26 cellular contexts compared by ENCODE assay signal in genomic region chr7:118452128-118452527, GRCh38.
"Had no signal": no experiment of that assay in that cellular context is flagged by ENCODE, and none has a peak within 500 bp of the region (broad histone marks: within the 10 kb centered on the region; RNA-seq: fewer than 3 reads in every experiment).

No MANE protein-coding gene starts in this region.

- H3K27me3 Mint-ChIP-seq: stimulated activated memory B cell treated with anti-CD40 and anti-IgM and Interleukin-4, amounts not matched to agents 10 μg/mL and 1 μg/mL and 100 μg/mL, for 72 hours; stimulated activated naive CD8-positive, alpha-beta T cell treated with anti-CD3 and anti-CD28 coated beads, Interleukin-15, amount 100 ng/mL, for 72 hours; type B pancreatic cell had no signal

- H3K4me1 Mint-ChIP-seq: immature natural killer cell; naive thymus-derived CD8-positive, alpha-beta T cell; nephron progenitor cell; neural progenitor cell; stimulated activated memory B cell treated with anti-CD40 and anti-IgM and Interleukin-4, amounts not matched to agents 10 μg/mL and 1 μg/mL and 100 μg/mL, for 72 hours; stimulated activated naive CD8-positive, alpha-beta T cell treated with anti-CD3 and anti-CD28 coated beads, Interleukin-15, amount 100 ng/mL, for 72 hours had no signal

- ATAC-seq: left cardiac atrium; left lung; lower lobe of right lung; naive thymus-derived CD8-positive, alpha-beta T cell; psoas muscle; right lobe of liver; stimulated activated memory B cell treated with anti-CD40 and anti-IgM and Interleukin-4, amounts not matched to agents 10 μg/mL and 1 μg/mL and 100 μg/mL, for 72 hours; stimulated activated naive CD8-positive, alpha-beta T cell treated with anti-CD3 and anti-CD28 coated beads, Interleukin-15, amount 100 ng/mL, for 72 hours had no signal

- H3K4me3 ChIP-seq: left lung, lower lobe of right lung, neural progenitor cell, psoas muscle, right atrium auricular region, right lobe of liver, smooth muscle cell, tibial nerve, uterus had no signal

- H3K4me3 Mint-ChIP-seq: immature natural killer cell; naive thymus-derived CD8-positive, alpha-beta T cell; nephron progenitor cell; neural progenitor cell; stimulated activated memory B cell treated with anti-CD40 and anti-IgM and Interleukin-4, amounts not matched to agents 10 μg/mL and 1 μg/mL and 100 μg/mL, for 72 hours; stimulated activated naive CD8-positive, alpha-beta T cell treated with anti-CD3 and anti-CD28 coated beads, Interleukin-15, amount 100 ng/mL, for 72 hours; type B pancreatic cell had no signal

- H3K9me3 Mint-ChIP-seq: nephron progenitor cell; neural progenitor cell; stimulated activated memory B cell treated with anti-CD40 and anti-IgM and Interleukin-4, amounts not matched to agents 10 μg/mL and 1 μg/mL and 100 μg/mL, for 72 hours had no signal

- DNase-seq: hypothalamus; immature natural killer cell; left cardiac atrium; left lung; lower lobe of right lung; mammary epithelial cell; mesenchymal stem cell; naive thymus-derived CD8-positive, alpha-beta T cell; nephron progenitor cell; occipital lobe; psoas muscle; right lobe of liver; stimulated activated CD4-positive, alpha-beta T cell treated with anti-CD3 and anti-CD28 coated beads, Interleukin-1b, Interleukin-23, amount 100 ng/mL, for 48 hours; stimulated activated CD4-positive, alpha-beta T cell treated with anti-CD3 and anti-CD28 coated beads, Interleukin-2, amount 100 ng/mL, for 48 hours; stimulated activated CD4-positive, alpha-beta T cell treated with anti-CD3 and anti-CD28 coated beads, Interleukin-4, amount 100 ng/mL, for 4 hours; stimulated activated CD8-positive, alpha-beta memory T cell treated with anti-CD3 and anti-CD28 coated beads, Interleukin-4, amount 100 ng/mL, for 48 hours; stimulated activated naive CD4-positive, alpha-beta T cell treated with Interleukin-2 at 50 U/mL for 16 hours; stimulated activated naive CD8-positive, alpha-beta T cell treated with anti-CD3 and anti-CD28 coated beads, Interleukin-15, amount 100 ng/mL, for 72 hours; substantia nigra; uterus had no signal

- H3K27ac Mint-ChIP-seq: immature natural killer cell; naive thymus-derived CD8-positive, alpha-beta T cell; nephron progenitor cell; neural progenitor cell; stimulated activated memory B cell treated with anti-CD40 and anti-IgM and Interleukin-4, amounts not matched to agents 10 μg/mL and 1 μg/mL and 100 μg/mL, for 72 hours; stimulated activated naive CD8-positive, alpha-beta T cell treated with anti-CD3 and anti-CD28 coated beads, Interleukin-15, amount 100 ng/mL, for 72 hours; type B pancreatic cell had no signal

- H3K36me3 Mint-ChIP-seq: immature natural killer cell; naive thymus-derived CD8-positive, alpha-beta T cell; neural progenitor cell; stimulated activated memory B cell treated with anti-CD40 and anti-IgM and Interleukin-4, amounts not matched to agents 10 μg/mL and 1 μg/mL and 100 μg/mL, for 72 hours; type B pancreatic cell had no signal
